1 cellular context compared by ENCODE assay signal in the genomic region with DNA sequence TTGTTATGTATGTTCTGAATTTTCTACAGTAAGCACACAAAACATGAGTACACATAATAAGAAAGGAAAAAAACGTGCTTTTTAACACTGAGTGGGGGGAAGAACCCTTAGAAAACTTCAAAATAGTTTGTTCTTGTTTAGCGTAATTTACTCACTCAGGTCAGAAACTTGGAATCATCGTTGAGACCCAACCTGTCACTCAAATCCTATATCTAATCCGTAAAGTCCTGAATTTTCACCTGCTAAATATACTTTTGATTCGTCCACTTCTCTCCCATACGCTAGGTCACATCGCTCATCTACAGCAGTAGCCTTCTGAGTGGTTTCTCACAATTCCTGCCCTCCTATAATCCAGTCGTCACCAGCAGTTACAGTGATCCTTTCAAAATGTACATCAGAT.
TF ChIP-seq lines count a peak whose summit lies in the region.

No MANE protein-coding gene starts in this region.

TF ChIP-seq in GM23338, 12 proteins besides CTCF, POLR2A, EP300 and RAD21 (continued from another document):
- TF ChIP-seq ZNF462 (CRISPR knock-in tag; IDR thresholded peaks at IDR 0.05) (no peak), POLR2AphosphoS5 (IDR thresholded peaks at IDR 0.05; ENCODE audit: low read depth) (no peak), STAT1 (IDR thresholded peaks at IDR 0.05; ENCODE audit: unreplicated experiment) (no peak), EZH2phosphoT487 (IDR thresholded peaks at IDR 0.05; ENCODE audit: unreplicated experiment) (no peak), CREB1 (CRISPR knock-in tag; IDR thresholded peaks at IDR 0.05; ENCODE audit: low read depth) (no peak), ETS1 (IDR thresholded peaks at IDR 0.05) (no peak), ZNF114 (CRISPR knock-in tag; IDR thresholded peaks at IDR 0.05) (no peak), EZH2 (IDR thresholded peaks at IDR 0.05; ENCODE audit: low read depth, unreplicated experiment) (no peak)
